ENCODE assay signal across 9 cellular contexts in genomic region chr4:86875436-86875835, GRCh38. TPM values are rescaled to one million over a fixed set of nuclear protein-coding genes. Genes with fewer than 3 reads are reported as not detected.
"Had no signal": no experiment of that assay in that cellular context is flagged by ENCODE, and none has a peak within 500 bp of the region (broad histone marks: within the 10 kb centered on the region; RNA-seq: fewer than 3 reads in every experiment).

No MANE protein-coding gene starts in this region.

RNA-seq across cellular contexts. Expression of gene C4orf36, which starts 16.8 kb away (rescaled TPM):
- total RNA-seq: activated CD4-positive, alpha-beta memory T cell treated with anti-CD3 and anti-CD28 coated beads, Interleukin-2, amount 10 ng/mL, durations not matched to agents 7 days and 5 days; activated CD4-positive, alpha-beta T cell treated with anti-CD3 and anti-CD28 coated beads, Interleukin-2, amount 10 ng/mL, durations not matched to agents 7 days and 5 days; activated naive CD4-positive, alpha-beta T cell treated with anti-CD3 and anti-CD28 coated beads, Interleukin-2, amount 50 U/mL, for 72 hours; astrocyte; T-helper 17 cell had no signal

RNA-seq across cellular contexts. Expression of gene SLC10A6, which starts 26.3 kb away (rescaled TPM):
- total RNA-seq: activated CD4-positive, alpha-beta memory T cell treated with anti-CD3 and anti-CD28 coated beads, Interleukin-2, amount 10 ng/mL, durations not matched to agents 7 days and 5 days; activated CD4-positive, alpha-beta T cell treated with anti-CD3 and anti-CD28 coated beads, Interleukin-2, amount 10 ng/mL, durations not matched to agents 7 days and 5 days; activated naive CD4-positive, alpha-beta T cell treated with anti-CD3 and anti-CD28 coated beads, Interleukin-2, amount 50 U/mL, for 72 hours; activated naive CD8-positive, alpha-beta T cell treated with anti-CD3 and anti-CD28 coated beads, Interleukin-2, amount 10 ng/mL, durations not matched to agents 7 days and 5 days; astrocyte; frontal cortex; T-helper 17 cell; WTC11 had no signal
- polyA plus RNA-seq: fibroblast of lung had no signal
